12 cellular contexts compared by ENCODE assay signal in genomic region chr9:136899196-136899595, GRCh38. TPM values are rescaled to one million over a fixed set of nuclear protein-coding genes. Genes with fewer than 3 reads are reported as not detected.
A peak's percentile ranks its signal among the peaks of the same experiment; 100 is the strongest.
DNase-seq lines count a peak whose midpoint lies in the region; ATAC-seq and TF ChIP-seq lines count a peak whose summit lies in the region.
"Had no signal": no experiment of that assay in that cellular context is flagged by ENCODE, and none has a peak within 500 bp of the region (broad histone marks: within the 10 kb centered on the region; RNA-seq: fewer than 3 reads in every experiment).

No MANE protein-coding gene starts in this region.

- no peaks in the 10 kb centered on the region for H3K27me3 ChIP-seq in upper lobe of right lung
- H3K27me3 ChIP-seq: neural progenitor cell had no signal

- H3K36me3 Mint-ChIP-seq in activated naive CD8-positive, alpha-beta T cell treated with anti-CD3 and anti-CD28 coated beads, Interleukin-2, amount 10 ng/mL, durations not matched to agents 7 days and 5 days, result peaks cover 22% of the 10 kb centered on the region
- peaks cover 29% of the 10 kb centered on the region for H3K36me3 Mint-ChIP-seq in activated naive CD8-positive, alpha-beta T cell treated with anti-CD3 and anti-CD28 coated beads, Interleukin-2, amount 50 U/mL, for 24 hours (ENCODE audit: low read depth)
- peaks cover 36% of the 10 kb centered on the region for H3K36me3 Mint-ChIP-seq in activated T-helper 1 cell treated with anti-CD3 and anti-CD28 coated beads, Interleukin-12 subunit alpha, Interleukin-12 subunit beta, Interleukin-2, Interleukin-4 antibody, amounts not matched to agents 30 ng/mL and 10 ng/mL and 1 ng/mL, durations not matched to agents 14 hours and 24 hours and 36 hours (ENCODE audit: low read depth)

- peak overlapping the region; percentile 56 for H3K27ac Mint-ChIP-seq in activated naive CD8-positive, alpha-beta T cell treated with anti-CD3 and anti-CD28 coated beads, Interleukin-2, amount 10 ng/mL, durations not matched to agents 7 days and 5 days
- H3K27ac Mint-ChIP-seq in activated naive CD8-positive, alpha-beta T cell treated with anti-CD3 and anti-CD28 coated beads, Interleukin-2, amount 50 U/mL, for 24 hours, result no peak overlapping the region
- peak overlapping the region; percentile 79 for H3K27ac Mint-ChIP-seq in activated T-helper 1 cell treated with anti-CD3 and anti-CD28 coated beads, Interleukin-12 subunit alpha, Interleukin-12 subunit beta, Interleukin-2, Interleukin-4 antibody, amounts not matched to agents 30 ng/mL and 10 ng/mL and 1 ng/mL, durations not matched to agents 14 hours and 24 hours and 36 hours
- H3K27ac Mint-ChIP-seq: neural progenitor cell had no signal

- no peak overlapping the region for H3K4me3 Mint-ChIP-seq in activated naive CD8-positive, alpha-beta T cell treated with anti-CD3 and anti-CD28 coated beads, Interleukin-2, amount 10 ng/mL, durations not matched to agents 7 days and 5 days
- no peak overlapping the region for H3K4me3 Mint-ChIP-seq in activated naive CD8-positive, alpha-beta T cell treated with anti-CD3 and anti-CD28 coated beads, Interleukin-2, amount 50 U/mL, for 24 hours
- H3K4me3 Mint-ChIP-seq in activated T-helper 1 cell treated with anti-CD3 and anti-CD28 coated beads, Interleukin-12 subunit alpha, Interleukin-12 subunit beta, Interleukin-2, Interleukin-4 antibody, amounts not matched to agents 30 ng/mL and 10 ng/mL and 1 ng/mL, durations not matched to agents 14 hours and 24 hours and 36 hours, result no peak overlapping the region
- H3K4me3 Mint-ChIP-seq: neural progenitor cell; stimulated activated naive B cell treated with anti-CD40 and anti-IgM and Interleukin-4, amounts not matched to agents 10 μg/mL and 1 μg/mL and 100 μg/mL, for 72 hours had no signal

- intact Hi-C loops in activated T-helper 1 cell treated with anti-CD3 and anti-CD28 coated beads, Interleukin-12 subunit alpha, Interleukin-12 subunit beta, Interleukin-2, Interleukin-4 antibody, amounts not matched to agents 30 ng/mL and 10 ng/mL and 1 ng/mL, durations not matched to agents 14 hours and 24 hours and 36 hours (cut with micrococcal nuclease), result no loop called here
- intact Hi-C loops in upper lobe of right lung (cut with DNase I), result no loop called here

- ATAC-seq in activated naive CD8-positive, alpha-beta T cell treated with anti-CD3 and anti-CD28 coated beads, Interleukin-2, amount 10 ng/mL, durations not matched to agents 7 days and 5 days (ENCODE audit: low read depth), result no peak
- no peak for ATAC-seq in activated naive CD8-positive, alpha-beta T cell treated with anti-CD3 and anti-CD28 coated beads, Interleukin-2, amount 50 U/mL, for 24 hours
- ATAC-seq in HG02678 (IDR thresholded peaks at IDR 0.05; ENCODE audit: unreplicated experiment) (peak; percentile 40), upper lobe of right lung (no peak)
- ATAC-seq: stimulated activated naive B cell treated with anti-CD40 and anti-IgM and Interleukin-4, amounts not matched to agents 10 μg/mL and 1 μg/mL and 100 μg/mL, for 72 hours had no signal

- no peaks in the 10 kb centered on the region for H3K9me3 ChIP-seq in upper lobe of right lung

- peaks cover 36% of the 10 kb centered on the region for H3K4me1 Mint-ChIP-seq in activated naive CD8-positive, alpha-beta T cell treated with anti-CD3 and anti-CD28 coated beads, Interleukin-2, amount 10 ng/mL, durations not matched to agents 7 days and 5 days
- H3K4me1 Mint-ChIP-seq in activated naive CD8-positive, alpha-beta T cell treated with anti-CD3 and anti-CD28 coated beads, Interleukin-2, amount 50 U/mL, for 24 hours, result peaks cover 44% of the 10 kb centered on the region
- H3K4me1 Mint-ChIP-seq in activated T-helper 1 cell treated with anti-CD3 and anti-CD28 coated beads, Interleukin-12 subunit alpha, Interleukin-12 subunit beta, Interleukin-2, Interleukin-4 antibody, amounts not matched to agents 30 ng/mL and 10 ng/mL and 1 ng/mL, durations not matched to agents 14 hours and 24 hours and 36 hours (ENCODE audit: low read depth), result peaks cover 64% of the 10 kb centered on the region
- H3K4me1 Mint-ChIP-seq: neural progenitor cell had no signal

- POLR2A ChIA-PET in activated naive CD8-positive, alpha-beta T cell treated with anti-CD3 and anti-CD28 coated beads, Interleukin-2, amount 10 ng/mL, durations not matched to agents 7 days and 5 days (lab: Charles Lee), result no interaction called here

- TF ChIP-seq CTCF in upper lobe of right lung (IDR thresholded peaks at IDR 0.05), result no peak

- H3K27me3 Mint-ChIP-seq in activated naive CD8-positive, alpha-beta T cell treated with anti-CD3 and anti-CD28 coated beads, Interleukin-2, amount 10 ng/mL, durations not matched to agents 7 days and 5 days, result no peaks in the 10 kb centered on the region
- no peaks in the 10 kb centered on the region for H3K27me3 Mint-ChIP-seq in activated naive CD8-positive, alpha-beta T cell treated with anti-CD3 and anti-CD28 coated beads, Interleukin-2, amount 50 U/mL, for 24 hours
- H3K27me3 Mint-ChIP-seq in activated T-helper 1 cell treated with anti-CD3 and anti-CD28 coated beads, Interleukin-12 subunit alpha, Interleukin-12 subunit beta, Interleukin-2, Interleukin-4 antibody, amounts not matched to agents 30 ng/mL and 10 ng/mL and 1 ng/mL, durations not matched to agents 14 hours and 24 hours and 36 hours (ENCODE audit: insufficient read depth), result no peaks in the 10 kb centered on the region
- H3K27me3 Mint-ChIP-seq: stimulated activated naive B cell treated with anti-CD40 and anti-IgM and Interleukin-4, amounts not matched to agents 10 μg/mL and 1 μg/mL and 100 μg/mL, for 72 hours had no signal

- no peaks in the 10 kb centered on the region for H3K9me3 Mint-ChIP-seq in activated naive CD8-positive, alpha-beta T cell treated with anti-CD3 and anti-CD28 coated beads, Interleukin-2, amount 10 ng/mL, durations not matched to agents 7 days and 5 days
- H3K9me3 Mint-ChIP-seq in activated naive CD8-positive, alpha-beta T cell treated with anti-CD3 and anti-CD28 coated beads, Interleukin-2, amount 50 U/mL, for 24 hours, result no peaks in the 10 kb centered on the region
- H3K9me3 Mint-ChIP-seq in activated T-helper 1 cell treated with anti-CD3 and anti-CD28 coated beads, Interleukin-12 subunit alpha, Interleukin-12 subunit beta, Interleukin-2, Interleukin-4 antibody, amounts not matched to agents 30 ng/mL and 10 ng/mL and 1 ng/mL, durations not matched to agents 14 hours and 24 hours and 36 hours, result no peaks in the 10 kb centered on the region
- H3K9me3 Mint-ChIP-seq: neural progenitor cell; stimulated activated naive B cell treated with anti-CD40 and anti-IgM and Interleukin-4, amounts not matched to agents 10 μg/mL and 1 μg/mL and 100 μg/mL, for 72 hours had no signal

- H3K4me1 ChIP-seq in upper lobe of right lung, result peaks cover 31% of the 10 kb centered on the region
- H3K4me1 ChIP-seq: neural progenitor cell had no signal

- H3K27ac ChIP-seq in upper lobe of right lung, result peak overlapping the region; percentile 83
- H3K27ac ChIP-seq: neural progenitor cell had no signal

- H3K36me3 ChIP-seq in upper lobe of right lung, result peaks cover 25% of the 10 kb centered on the region

- H3K4me3 ChIP-seq in upper lobe of right lung, result no peak overlapping the region
- H3K4me3 ChIP-seq: neural progenitor cell had no signal

- no peak for DNase-seq in activated naive CD8-positive, alpha-beta T cell treated with anti-CD3 and anti-CD28 coated beads, Interleukin-2, amount 10 ng/mL, durations not matched to agents 7 days and 5 days
- no peak for DNase-seq in activated naive CD8-positive, alpha-beta T cell treated with anti-CD3 and anti-CD28 coated beads, Interleukin-2, amount 50 U/mL, for 24 hours
- DNase-seq in activated T-helper 1 cell treated with anti-CD3 and anti-CD28 coated beads, Interleukin-12 subunit alpha, Interleukin-12 subunit beta, Interleukin-2, Interleukin-4 antibody, amounts not matched to agents 30 ng/mL and 10 ng/mL and 1 ng/mL, durations not matched to agents 14 hours and 24 hours and 36 hours (ENCODE audit: low spot score), result no peak
- no peak for DNase-seq in upper lobe of right lung
- no peak for DNase-seq in cerebellar nuclear complex (lab: John Stamatoyannopoulos, UW)
- DNase-seq in globus pallidus (ENCODE audit: low spot score), result no peak
- DNase-seq in stimulated activated CD4-positive, alpha-beta T cell treated with anti-CD3 and anti-CD28 coated beads, Interleukin-12 subunit alpha, Interleukin-12 subunit beta, amount 100 ng/mL, for 4 hours, result no peak
- DNase-seq: kidney glomerular epithelial cell; NCI-H2081; stimulated activated naive B cell treated with anti-CD40 and anti-IgM and Interleukin-4, amounts not matched to agents 10 μg/mL and 1 μg/mL and 100 μg/mL, for 72 hours had no signal

RNA-seq across cellular contexts. Expression of gene TRAF2, which starts 12.9 kb away (rescaled TPM):
- total RNA-seq in activated naive CD8-positive, alpha-beta T cell treated with anti-CD3 and anti-CD28 coated beads, Interleukin-2, amount 10 ng/mL, durations not matched to agents 7 days and 5 days, result 10 to 100 TPM; 44.0 to 52.1 TPM
- total RNA-seq in activated T-helper 1 cell treated with anti-CD3 and anti-CD28 coated beads, Interleukin-12 subunit alpha, Interleukin-12 subunit beta, Interleukin-2, Interleukin-4 antibody, amounts not matched to agents 30 ng/mL and 10 ng/mL and 1 ng/mL, durations not matched to agents 14 hours and 24 hours and 36 hours, result 67.4 and 76.3 TPM in 2 replicates
- total RNA-seq in upper lobe of right lung, result 14.8 TPM

RNA-seq across cellular contexts. Expression of gene EDF1, which starts 33.1 kb away (rescaled TPM):
- 100 to 1,000 TPM; 289 to 297 TPM for total RNA-seq in activated naive CD8-positive, alpha-beta T cell treated with anti-CD3 and anti-CD28 coated beads, Interleukin-2, amount 10 ng/mL, durations not matched to agents 7 days and 5 days
- total RNA-seq in activated T-helper 1 cell treated with anti-CD3 and anti-CD28 coated beads, Interleukin-12 subunit alpha, Interleukin-12 subunit beta, Interleukin-2, Interleukin-4 antibody, amounts not matched to agents 30 ng/mL and 10 ng/mL and 1 ng/mL, durations not matched to agents 14 hours and 24 hours and 36 hours, result 410 and 418 TPM in 2 replicates
- 250 TPM for total RNA-seq in upper lobe of right lung

RNA-seq across cellular contexts. Expression of gene FBXW5, which starts 45.3 kb away (rescaled TPM):
- total RNA-seq in activated naive CD8-positive, alpha-beta T cell treated with anti-CD3 and anti-CD28 coated beads, Interleukin-2, amount 10 ng/mL, durations not matched to agents 7 days and 5 days, result 100 to 1,000 TPM; 103 to 104 TPM
- 92.5 and 96.2 TPM in 2 replicates for total RNA-seq in activated T-helper 1 cell treated with anti-CD3 and anti-CD28 coated beads, Interleukin-12 subunit alpha, Interleukin-12 subunit beta, Interleukin-2, Interleukin-4 antibody, amounts not matched to agents 30 ng/mL and 10 ng/mL and 1 ng/mL, durations not matched to agents 14 hours and 24 hours and 36 hours
- total RNA-seq in upper lobe of right lung, result 91.2 TPM

RNA-seq across cellular contexts. Expression of gene C8G, which starts 45.8 kb away (rescaled TPM):
- total RNA-seq in activated naive CD8-positive, alpha-beta T cell treated with anti-CD3 and anti-CD28 coated beads, Interleukin-2, amount 10 ng/mL, durations not matched to agents 7 days and 5 days, result 1 to 10 TPM; 1.5 to 3.6 TPM
- total RNA-seq in activated T-helper 1 cell treated with anti-CD3 and anti-CD28 coated beads, Interleukin-12 subunit alpha, Interleukin-12 subunit beta, Interleukin-2, Interleukin-4 antibody, amounts not matched to agents 30 ng/mL and 10 ng/mL and 1 ng/mL, durations not matched to agents 14 hours and 24 hours and 36 hours, result 0.56 and 1.5 TPM in 2 replicates
- 1.1 TPM for total RNA-seq in upper lobe of right lung

RNA-seq across cellular contexts. Expression of gene MAMDC4, which starts 47.0 kb away (rescaled TPM):
- 10 to 100 TPM; 16.6 to 18.0 TPM for total RNA-seq in activated naive CD8-positive, alpha-beta T cell treated with anti-CD3 and anti-CD28 coated beads, Interleukin-2, amount 10 ng/mL, durations not matched to agents 7 days and 5 days
- 18.2 and 23.6 TPM in 2 replicates for total RNA-seq in activated T-helper 1 cell treated with anti-CD3 and anti-CD28 coated beads, Interleukin-12 subunit alpha, Interleukin-12 subunit beta, Interleukin-2, Interleukin-4 antibody, amounts not matched to agents 30 ng/mL and 10 ng/mL and 1 ng/mL, durations not matched to agents 14 hours and 24 hours and 36 hours
- total RNA-seq in upper lobe of right lung, result 12.9 TPM
